In genomic region chr7:101867265-101867664, GRCh38 we compare ENCODE assay signal across 19 cellular contexts.
"Had no signal": no experiment of that assay in that cellular context is flagged by ENCODE, and none has a peak within 500 bp of the region (broad histone marks: within the 10 kb centered on the region; RNA-seq: fewer than 3 reads in every experiment).

No MANE protein-coding gene starts in this region.

- H3K4me3 Mint-ChIP-seq: activated CD8-positive, alpha-beta T cell treated with anti-CD3 and anti-CD28 coated beads, Interleukin-2, amount 10 ng/mL, durations not matched to agents 7 days and 5 days; activated naive CD4-positive, alpha-beta T cell treated with anti-CD3 and anti-CD28 coated beads, Interleukin-2, amount 50 U/mL, for 24 hours; memory B cell; stimulated activated naive CD8-positive, alpha-beta T cell treated with anti-CD3 and anti-CD28 coated beads, Interleukin-15, Interleukin-2, amounts not matched to agents 100 ng/mL and 50 ng/mL, for 24 hours had no signal

- H3K27ac Mint-ChIP-seq: activated CD8-positive, alpha-beta T cell treated with anti-CD3 and anti-CD28 coated beads, Interleukin-2, amount 10 ng/mL, durations not matched to agents 7 days and 5 days; activated naive CD4-positive, alpha-beta T cell treated with anti-CD3 and anti-CD28 coated beads, Interleukin-2, amount 50 U/mL, for 24 hours; memory B cell; stimulated activated naive CD8-positive, alpha-beta T cell treated with anti-CD3 and anti-CD28 coated beads, Interleukin-15, Interleukin-2, amounts not matched to agents 100 ng/mL and 50 ng/mL, for 24 hours had no signal

- H3K9me3 ChIP-seq: body of pancreas, heart right ventricle, mucosa of descending colon, thyroid gland had no signal

- DNase-seq: activated CD4-positive, alpha-beta T cell treated with anti-CD3 and anti-CD28 coated beads, Interleukin-2, amount 50 U/mL, for 1 hour; activated CD4-positive, CD25-positive, alpha-beta regulatory T cell treated with anti-CD3 and anti-CD28 coated beads, Interleukin-2, amount 50 U/mL, for 72 hours; activated CD8-positive, alpha-beta T cell treated with anti-CD3 and anti-CD28 coated beads, Interleukin-2, amount 10 ng/mL, durations not matched to agents 7 days and 5 days; activated gamma-delta T cell treated with Interleukin-2 at 50 U/mL for 16 hours; activated T-cell treated with anti-CD3 and anti-CD28 coated beads, Interleukin-2, amount 50 U/mL, for 1 hour; anterior cingulate cortex; body of pancreas; heart right ventricle; left colon; mucosa of descending colon; naive B cell; stimulated activated CD4-positive, alpha-beta T cell treated with anti-CD3 and anti-CD28 coated beads, Interleukin-4, amount 100 ng/mL, for 24 hours; substantia nigra; T-helper 2 cell; thyroid gland had no signal

- H3K4me3 ChIP-seq: body of pancreas, heart right ventricle, mucosa of descending colon, thyroid gland had no signal

- H3K36me3 Mint-ChIP-seq: naive B cell had no signal

- ATAC-seq: activated CD8-positive, alpha-beta T cell treated with anti-CD3 and anti-CD28 coated beads, Interleukin-2, amount 10 ng/mL, durations not matched to agents 7 days and 5 days; body of pancreas; heart right ventricle; left colon; mucosa of descending colon had no signal

- H3K27me3 Mint-ChIP-seq: activated naive CD4-positive, alpha-beta T cell treated with anti-CD3 and anti-CD28 coated beads, Interleukin-2, amount 50 U/mL, for 24 hours; memory B cell; naive B cell; stimulated activated naive CD8-positive, alpha-beta T cell treated with anti-CD3 and anti-CD28 coated beads, Interleukin-15, Interleukin-2, amounts not matched to agents 100 ng/mL and 50 ng/mL, for 24 hours had no signal

- H3K9me3 Mint-ChIP-seq: activated naive CD4-positive, alpha-beta T cell treated with anti-CD3 and anti-CD28 coated beads, Interleukin-2, amount 50 U/mL, for 24 hours; memory B cell; naive B cell; stimulated activated naive CD8-positive, alpha-beta T cell treated with anti-CD3 and anti-CD28 coated beads, Interleukin-15, Interleukin-2, amounts not matched to agents 100 ng/mL and 50 ng/mL, for 24 hours had no signal

- H3K36me3 ChIP-seq: heart right ventricle, thyroid gland had no signal

- H3K27me3 ChIP-seq: body of pancreas, heart right ventricle, thyroid gland had no signal

- H3K27ac ChIP-seq: body of pancreas, epithelial cell of prostate, heart right ventricle had no signal
